Comparison of ENCODE assay signal across 2 cellular contexts in the genomic region with DNA sequence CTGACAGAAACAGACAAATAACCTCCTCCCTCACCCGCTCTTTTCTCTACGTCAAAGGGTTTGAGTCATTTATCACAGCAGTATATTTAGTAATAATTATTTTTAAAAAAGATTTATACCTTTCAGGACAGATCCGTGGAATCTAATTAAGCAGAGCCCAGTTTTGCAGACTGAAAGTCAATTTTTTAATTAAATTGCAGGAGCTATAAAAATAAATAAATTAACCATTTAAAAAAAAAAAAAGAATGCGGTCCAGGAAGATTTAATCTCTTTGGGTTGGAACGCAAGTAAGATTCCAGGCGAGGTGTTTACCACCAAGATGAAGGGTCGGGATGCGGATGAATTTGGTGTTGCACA.
TF ChIP-seq lines count a peak whose summit lies in the region.

No MANE protein-coding gene starts in this region.

TF ChIP-seq in GM23338, 12 proteins besides CTCF, POLR2A, EP300 and RAD21 (continues in another document):
- TF ChIP-seq NANOG (IDR thresholded peaks at IDR 0.05; ENCODE audit: borderline replicate concordance) (no peak), POLR2AphosphoS5 (IDR thresholded peaks at IDR 0.05; ENCODE audit: low read depth) (no peak), EZH2phosphoT487 (IDR thresholded peaks at IDR 0.05; ENCODE audit: unreplicated experiment) (no peak), EZH2 (IDR thresholded peaks at IDR 0.05; ENCODE audit: low read depth, unreplicated experiment) (no peak), CREB1 (CRISPR knock-in tag; IDR thresholded peaks at IDR 0.05; ENCODE audit: low read depth) (no peak), JUNB (IDR thresholded peaks at IDR 0.05; ENCODE audit: unreplicated experiment) (no peak), ETS1 (IDR thresholded peaks at IDR 0.05) (no peak), ZNF114 (CRISPR knock-in tag; IDR thresholded peaks at IDR 0.05) (no peak), STAT1 (IDR thresholded peaks at IDR 0.05; ENCODE audit: unreplicated experiment) (no peak)
- TF ChIP-seq, protein P1, sequence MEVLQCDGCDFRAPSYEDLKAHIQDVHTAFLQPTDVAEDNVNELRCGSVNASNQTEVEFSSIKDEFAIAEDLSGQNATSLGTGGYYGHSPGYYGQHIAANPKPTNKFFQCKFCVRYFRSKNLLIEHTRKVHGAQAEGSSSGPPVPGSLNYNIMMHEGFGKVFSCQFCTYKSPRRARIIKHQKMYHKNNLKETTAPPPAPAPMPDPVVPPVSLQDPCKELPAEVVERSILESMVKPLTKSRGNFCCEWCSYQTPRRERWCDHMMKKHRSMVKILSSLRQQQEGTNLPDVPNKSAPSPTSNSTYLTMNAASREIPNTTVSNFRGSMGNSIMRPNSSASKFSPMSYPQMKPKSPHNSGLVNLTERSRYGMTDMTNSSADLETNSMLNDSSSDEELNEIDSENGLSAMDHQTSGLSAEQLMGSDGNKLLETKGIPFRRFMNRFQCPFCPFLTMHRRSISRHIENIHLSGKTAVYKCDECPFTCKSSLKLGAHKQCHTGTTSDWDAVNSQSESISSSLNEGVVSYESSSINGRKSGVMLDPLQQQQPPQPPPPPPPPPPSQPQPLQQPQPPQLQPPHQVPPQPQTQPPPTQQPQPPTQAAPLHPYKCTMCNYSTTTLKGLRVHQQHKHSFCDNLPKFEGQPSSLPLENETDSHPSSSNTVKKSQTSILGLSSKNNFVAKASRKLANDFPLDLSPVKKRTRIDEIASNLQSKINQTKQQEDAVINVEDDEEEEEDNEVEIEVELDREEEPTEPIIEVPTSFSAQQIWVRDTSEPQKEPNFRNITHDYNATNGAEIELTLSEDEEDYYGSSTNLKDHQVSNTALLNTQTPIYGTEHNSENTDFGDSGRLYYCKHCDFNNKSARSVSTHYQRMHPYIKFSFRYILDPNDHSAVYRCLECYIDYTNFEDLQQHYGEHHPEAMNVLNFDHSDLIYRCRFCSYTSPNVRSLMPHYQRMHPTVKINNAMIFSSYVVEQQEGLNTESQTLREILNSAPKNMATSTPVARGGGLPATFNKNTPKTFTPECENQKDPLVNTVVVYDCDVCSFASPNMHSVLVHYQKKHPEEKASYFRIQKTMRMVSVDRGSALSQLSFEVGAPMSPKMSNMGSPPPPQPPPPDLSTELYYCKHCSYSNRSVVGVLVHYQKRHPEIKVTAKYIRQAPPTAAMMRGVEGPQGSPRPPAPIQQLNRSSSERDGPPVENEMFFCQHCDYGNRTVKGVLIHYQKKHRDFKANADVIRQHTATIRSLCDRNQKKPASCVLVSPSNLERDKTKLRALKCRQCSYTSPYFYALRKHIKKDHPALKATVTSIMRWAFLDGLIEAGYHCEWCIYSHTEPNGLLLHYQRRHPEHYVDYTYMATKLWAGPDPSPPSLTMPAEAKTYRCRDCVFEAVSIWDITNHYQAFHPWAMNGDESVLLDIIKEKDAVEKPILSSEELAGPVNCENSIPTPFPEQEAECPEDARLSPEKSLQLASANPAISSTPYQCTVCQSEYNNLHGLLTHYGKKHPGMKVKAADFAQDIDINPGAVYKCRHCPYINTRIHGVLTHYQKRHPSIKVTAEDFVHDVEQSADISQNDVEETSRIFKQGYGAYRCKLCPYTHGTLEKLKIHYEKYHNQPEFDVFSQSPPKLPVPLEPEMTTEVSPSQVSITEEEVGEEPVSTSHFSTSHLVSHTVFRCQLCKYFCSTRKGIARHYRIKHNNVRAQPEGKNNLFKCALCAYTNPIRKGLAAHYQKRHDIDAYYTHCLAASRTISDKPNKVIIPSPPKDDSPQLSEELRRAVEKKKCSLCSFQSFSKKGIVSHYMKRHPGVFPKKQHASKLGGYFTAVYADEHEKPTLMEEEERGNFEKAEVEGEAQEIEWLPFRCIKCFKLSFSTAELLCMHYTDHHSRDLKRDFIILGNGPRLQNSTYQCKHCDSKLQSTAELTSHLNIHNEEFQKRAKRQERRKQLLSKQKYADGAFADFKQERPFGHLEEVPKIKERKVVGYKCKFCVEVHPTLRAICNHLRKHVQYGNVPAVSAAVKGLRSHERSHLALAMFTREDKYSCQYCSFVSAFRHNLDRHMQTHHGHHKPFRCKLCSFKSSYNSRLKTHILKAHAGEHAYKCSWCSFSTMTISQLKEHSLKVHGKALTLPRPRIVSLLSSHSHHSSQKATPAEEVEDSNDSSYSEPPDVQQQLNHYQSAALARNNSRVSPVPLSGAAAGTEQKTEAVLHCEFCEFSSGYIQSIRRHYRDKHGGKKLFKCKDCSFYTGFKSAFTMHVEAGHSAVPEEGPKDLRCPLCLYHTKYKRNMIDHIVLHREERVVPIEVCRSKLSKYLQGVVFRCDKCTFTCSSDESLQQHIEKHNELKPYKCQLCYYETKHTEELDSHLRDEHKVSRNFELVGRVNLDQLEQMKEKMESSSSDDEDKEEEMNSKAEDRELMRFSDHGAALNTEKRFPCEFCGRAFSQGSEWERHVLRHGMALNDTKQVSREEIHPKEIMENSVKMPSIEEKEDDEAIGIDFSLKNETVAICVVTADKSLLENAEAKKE (CRISPR knock-in tag; IDR thresholded peaks at IDR 0.05): no peak
- TF ChIP-seq, protein P2, sequence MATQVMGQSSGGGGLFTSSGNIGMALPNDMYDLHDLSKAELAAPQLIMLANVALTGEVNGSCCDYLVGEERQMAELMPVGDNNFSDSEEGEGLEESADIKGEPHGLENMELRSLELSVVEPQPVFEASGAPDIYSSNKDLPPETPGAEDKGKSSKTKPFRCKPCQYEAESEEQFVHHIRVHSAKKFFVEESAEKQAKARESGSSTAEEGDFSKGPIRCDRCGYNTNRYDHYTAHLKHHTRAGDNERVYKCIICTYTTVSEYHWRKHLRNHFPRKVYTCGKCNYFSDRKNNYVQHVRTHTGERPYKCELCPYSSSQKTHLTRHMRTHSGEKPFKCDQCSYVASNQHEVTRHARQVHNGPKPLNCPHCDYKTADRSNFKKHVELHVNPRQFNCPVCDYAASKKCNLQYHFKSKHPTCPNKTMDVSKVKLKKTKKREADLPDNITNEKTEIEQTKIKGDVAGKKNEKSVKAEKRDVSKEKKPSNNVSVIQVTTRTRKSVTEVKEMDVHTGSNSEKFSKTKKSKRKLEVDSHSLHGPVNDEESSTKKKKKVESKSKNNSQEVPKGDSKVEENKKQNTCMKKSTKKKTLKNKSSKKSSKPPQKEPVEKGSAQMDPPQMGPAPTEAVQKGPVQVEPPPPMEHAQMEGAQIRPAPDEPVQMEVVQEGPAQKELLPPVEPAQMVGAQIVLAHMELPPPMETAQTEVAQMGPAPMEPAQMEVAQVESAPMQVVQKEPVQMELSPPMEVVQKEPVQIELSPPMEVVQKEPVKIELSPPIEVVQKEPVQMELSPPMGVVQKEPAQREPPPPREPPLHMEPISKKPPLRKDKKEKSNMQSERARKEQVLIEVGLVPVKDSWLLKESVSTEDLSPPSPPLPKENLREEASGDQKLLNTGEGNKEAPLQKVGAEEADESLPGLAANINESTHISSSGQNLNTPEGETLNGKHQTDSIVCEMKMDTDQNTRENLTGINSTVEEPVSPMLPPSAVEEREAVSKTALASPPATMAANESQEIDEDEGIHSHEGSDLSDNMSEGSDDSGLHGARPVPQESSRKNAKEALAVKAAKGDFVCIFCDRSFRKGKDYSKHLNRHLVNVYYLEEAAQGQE (IDR thresholded peaks at IDR 0.05; ENCODE audit: unreplicated experiment): no peak

TF ChIP-seq in K562, 482 proteins besides CTCF, POLR2A, EP300 and RAD21:
- TF ChIP-seq PRPF4 (IDR thresholded peaks at IDR 0.05; ENCODE audit: insufficient read depth, low read depth, low read length, poor library complexity, severe bottlenecking): no peak
- no peak for TF ChIP-seq ATF1 (CRISPR knock-in tag; IDR thresholded peaks at IDR 0.05)
- 0 out of 2 replicates have a peak, but pooled peaks have one; percentile 6 for TF ChIP-seq ATF1 (tag; IDR thresholded peaks at IDR 0.05)
- no peak for TF ChIP-seq ZBTB1 (CRISPR knock-in tag; IDR thresholded peaks at IDR 0.05; ENCODE audit: borderline replicate concordance, low read depth)
- no peak for TF ChIP-seq PCBP2 (IDR thresholded peaks at IDR 0.05; ENCODE audit: low read depth, low read length, poor library complexity, severe bottlenecking)
- no peak for TF ChIP-seq IRF9 (tag; IDR thresholded peaks at IDR 0.05)
- no peak for TF ChIP-seq POLR2G (IDR thresholded peaks at IDR 0.05; ENCODE audit: low read depth, low read length)
- no peak for TF ChIP-seq THAP7 (CRISPR knock-in tag; IDR thresholded peaks at IDR 0.05)
- no peak for TF ChIP-seq SAFB (IDR thresholded peaks at IDR 0.05; ENCODE audit: borderline replicate concordance, low read depth, low read length)
- no peak for TF ChIP-seq PBX2 (CRISPR knock-in tag; IDR thresholded peaks at IDR 0.05; ENCODE audit: low read depth)
- TF ChIP-seq PBX2 (tag; conservative IDR thresholded peaks at IDR 0.05; ENCODE audit: low read depth): 0 out of 2 replicates have a peak, but pooled peaks have one; percentile 6
- no peak for TF ChIP-seq TFAM (CRISPR knock-in tag; conservative IDR thresholded peaks at IDR 0.05)
- no peak for TF ChIP-seq KLF16 (IDR thresholded peaks at IDR 0.05)
- TF ChIP-seq, protein P3, sequence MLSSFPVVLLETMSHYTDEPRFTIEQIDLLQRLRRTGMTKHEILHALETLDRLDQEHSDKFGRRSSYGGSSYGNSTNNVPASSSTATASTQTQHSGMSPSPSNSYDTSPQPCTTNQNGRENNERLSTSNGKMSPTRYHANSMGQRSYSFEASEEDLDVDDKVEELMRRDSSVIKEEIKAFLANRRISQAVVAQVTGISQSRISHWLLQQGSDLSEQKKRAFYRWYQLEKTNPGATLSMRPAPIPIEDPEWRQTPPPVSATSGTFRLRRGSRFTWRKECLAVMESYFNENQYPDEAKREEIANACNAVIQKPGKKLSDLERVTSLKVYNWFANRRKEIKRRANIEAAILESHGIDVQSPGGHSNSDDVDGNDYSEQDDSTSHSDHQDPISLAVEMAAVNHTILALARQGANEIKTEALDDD (IDR thresholded peaks at IDR 0.05): no peak
